Comparison of ENCODE assay signal across 34 cellular contexts in the genomic region with DNA sequence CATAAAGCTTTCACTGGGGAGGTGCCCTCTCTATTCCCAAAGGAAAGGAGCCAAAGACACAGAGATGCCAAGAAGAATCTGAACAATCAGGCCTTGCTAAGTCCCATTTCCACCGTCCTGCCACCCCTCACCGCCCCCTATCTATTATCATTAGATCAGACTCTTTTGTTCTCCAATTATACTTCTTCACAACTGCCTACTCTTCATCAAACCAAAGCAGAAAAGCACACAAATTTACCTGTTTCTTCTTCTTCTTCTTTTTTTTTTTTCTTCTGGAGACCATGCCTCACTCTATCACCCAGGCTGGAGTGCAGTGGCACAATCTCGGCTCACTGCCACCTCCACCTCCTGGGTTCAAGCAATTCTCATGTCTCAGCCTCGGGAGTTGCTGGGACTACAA.
"Had no signal": no experiment of that assay in that cellular context is flagged by ENCODE, and none has a peak within 500 bp of the region (broad histone marks: within the 10 kb centered on the region; RNA-seq: fewer than 3 reads in every experiment).

No MANE protein-coding gene starts in this region.

- H3K9me3 ChIP-seq: MG63 had no signal

- H3K27me3 ChIP-seq: MG63 had no signal

- H3K36me3 ChIP-seq: MG63 had no signal

- DNase-seq: Karpas-422, Kasumi-1, MG63, MM.1S, MV-4-11, NCI-H1048, NCI-H1092, NCI-H1092 treated with DMSO at 0.1 percent for 48 hours, NCI-H1105, NCI-H1105 treated with DMSO at 0.1 percent for 48 hours, NCI-H1417, NCI-H1417 treated with DMSO at 0.1 percent for 48 hours, NCI-H1436, NCI-H1436 treated with DMSO at 0.1 percent for 48 hours, NCI-H146, NCI-H1694, NCI-H1694 treated with DMSO at 0.1 percent for 48 hours, NCI-H187, NCI-H187 treated with DMSO at 0.1 percent for 48 hours, NCI-H1930, NCI-H2029, NCI-H2029 treated with DMSO at 0.1 percent for 48 hours, NCI-H2081, NCI-H2081 treated with DMSO at 0.1 percent for 48 hours, NCI-H2107, NCI-H2171, NCI-H2171 treated with DMSO at 0.1 percent for 48 hours, NCI-H2227 treated with DMSO at 0.1 percent for 48 hours, NCI-H226, NCI-H345, NCI-H446, NCI-H446 treated with DMSO at 0.1 percent for 48 hours, NCI-H510A, NCI-H510A treated with DMSO at 0.1 percent for 48 hours had no signal

- H3K4me3 ChIP-seq: MG63 had no signal
